In the genomic region with DNA sequence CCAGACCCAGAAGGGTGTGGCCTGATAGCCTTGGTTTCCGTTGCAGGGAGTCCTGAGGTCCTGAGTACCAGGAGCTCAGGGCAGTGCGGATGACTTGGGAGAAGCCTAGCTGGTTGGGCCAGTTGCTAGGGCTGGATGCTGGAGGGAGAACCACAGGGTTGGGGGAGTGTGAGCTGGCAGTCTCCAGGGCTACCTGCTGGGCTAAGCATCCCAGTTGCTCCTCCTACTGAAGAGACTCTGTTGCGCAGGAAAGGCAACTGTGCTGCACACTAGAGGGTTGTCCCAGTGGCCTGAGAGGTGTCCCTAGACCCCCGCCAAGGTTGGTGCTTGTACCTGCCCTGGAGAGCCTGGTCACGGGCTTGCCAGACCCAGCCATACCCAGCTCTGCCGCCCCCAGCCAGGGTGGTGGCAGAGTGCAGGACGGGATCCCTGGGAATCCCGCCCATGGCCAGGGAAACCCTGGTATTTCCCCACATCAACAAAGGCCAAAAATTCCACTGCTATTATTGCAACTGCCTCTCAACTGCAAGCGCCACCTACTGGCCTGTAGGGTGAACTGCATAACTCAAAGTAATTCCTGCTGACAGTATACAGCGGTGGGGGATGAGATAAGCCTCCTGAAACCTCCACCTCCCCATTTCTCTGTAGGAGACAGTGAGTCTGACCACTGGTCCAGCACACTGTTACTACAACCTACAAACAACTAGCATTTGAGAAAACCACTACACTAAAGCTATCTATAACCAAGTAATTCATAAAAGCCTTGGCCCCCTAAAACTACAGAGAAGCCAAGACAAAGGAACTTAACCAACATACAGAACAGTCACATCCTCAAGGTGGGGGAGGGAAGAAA, we compare ENCODE assay signal across 1 cellular context.
A peak's percentile ranks its signal among the peaks of the same experiment; 100 is the strongest.
TF ChIP-seq lines count a peak whose summit lies in the region.

No MANE protein-coding gene starts in this region.

TF ChIP-seq in K562, 482 proteins besides CTCF, POLR2A, EP300 and RAD21 (continued from another document):
- TF ChIP-seq ZNF407 (IDR thresholded peaks at IDR 0.05; ENCODE audit: low read depth) (no peak), ATF4 (CRISPR knock-in tag; IDR thresholded peaks at IDR 0.05) (no peak), KDM2B (CRISPR knock-in tag; IDR thresholded peaks at IDR 0.05) (no peak), MCM3 (IDR thresholded peaks at IDR 0.05) (no peak), STAT5A (IDR thresholded peaks at IDR 0.05; ENCODE audit: borderline replicate concordance, low read length) (no peak), SMC3 (conservative IDR thresholded peaks at IDR 0.05; ENCODE audit: insufficient read depth, low read depth, low read length) (peak; percentile 58), TEAD4 (IDR thresholded peaks at IDR 0.05; ENCODE audit: low read length) (peak; percentile 50; the same call in 1 of the 2 replicates), TEAD4 (CRISPR knock-in tag; IDR thresholded peaks at IDR 0.05; ENCODE audit: borderline replicate concordance) (no peak), STAG1 (CRISPR knock-in tag; IDR thresholded peaks at IDR 0.05; ENCODE audit: borderline replicate concordance) (no peak), SUPT5H (IDR thresholded peaks at IDR 0.05) (no peak), ZNF24 (IDR thresholded peaks at IDR 0.05) (no peak), IFI16 (CRISPR knock-in tag; IDR thresholded peaks at IDR 0.05) (no peak), YY1 (IDR thresholded peaks at IDR 0.05; ENCODE audit: borderline replicate concordance in 1 of 3, control insufficient read depth in 1 of 3, extremely low read depth in 1 of 3, insufficient read depth in 3 of 3, insufficient read length in 1 of 3, insufficient replicate concordance in 2 of 3, low read depth in 1 of 3, low read length in 2 of 3) (no peak), SREBF1 (IDR thresholded peaks at IDR 0.05; ENCODE audit: borderline replicate concordance, low read depth, low read length) (no peak)
